ENCODE assay signal across 2 cellular contexts in the genomic region with DNA sequence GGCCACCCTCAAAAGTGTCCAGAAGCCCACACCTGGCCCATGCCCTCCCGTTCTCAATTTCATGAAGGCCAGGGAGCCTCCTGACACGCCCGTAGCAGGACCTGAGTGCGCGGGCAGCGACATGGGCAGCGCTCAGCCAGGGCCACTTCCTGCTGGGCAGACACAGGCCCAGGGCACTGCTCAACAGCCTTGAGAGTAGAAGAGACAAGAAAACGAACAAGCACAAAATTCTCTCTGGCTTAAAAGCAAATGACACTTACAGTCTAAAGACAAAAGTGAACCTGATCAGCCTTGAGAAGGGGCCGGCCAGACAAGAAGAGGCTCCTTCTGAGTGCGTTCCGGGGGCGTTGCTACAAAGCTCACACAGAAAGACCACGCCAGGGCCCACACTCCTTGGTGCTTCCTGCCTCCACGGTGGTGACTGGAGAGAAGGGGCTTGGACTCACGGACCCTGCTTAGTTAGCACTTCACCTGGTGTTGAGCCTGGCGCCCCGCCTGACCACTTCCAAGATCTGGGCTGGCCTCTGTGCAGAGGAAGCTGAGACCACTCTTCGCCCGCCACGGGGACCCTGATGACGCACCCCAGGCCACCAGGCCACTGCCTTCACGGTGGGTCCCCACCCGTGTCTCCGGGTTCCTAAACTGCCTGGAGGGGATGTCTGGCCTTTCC.
TF ChIP-seq lines count a peak whose summit lies in the region.

No MANE protein-coding gene starts in this region.

TF ChIP-seq in GM12878, 131 proteins besides CTCF, POLR2A, EP300 and RAD21:
- TF ChIP-seq, protein P1, sequence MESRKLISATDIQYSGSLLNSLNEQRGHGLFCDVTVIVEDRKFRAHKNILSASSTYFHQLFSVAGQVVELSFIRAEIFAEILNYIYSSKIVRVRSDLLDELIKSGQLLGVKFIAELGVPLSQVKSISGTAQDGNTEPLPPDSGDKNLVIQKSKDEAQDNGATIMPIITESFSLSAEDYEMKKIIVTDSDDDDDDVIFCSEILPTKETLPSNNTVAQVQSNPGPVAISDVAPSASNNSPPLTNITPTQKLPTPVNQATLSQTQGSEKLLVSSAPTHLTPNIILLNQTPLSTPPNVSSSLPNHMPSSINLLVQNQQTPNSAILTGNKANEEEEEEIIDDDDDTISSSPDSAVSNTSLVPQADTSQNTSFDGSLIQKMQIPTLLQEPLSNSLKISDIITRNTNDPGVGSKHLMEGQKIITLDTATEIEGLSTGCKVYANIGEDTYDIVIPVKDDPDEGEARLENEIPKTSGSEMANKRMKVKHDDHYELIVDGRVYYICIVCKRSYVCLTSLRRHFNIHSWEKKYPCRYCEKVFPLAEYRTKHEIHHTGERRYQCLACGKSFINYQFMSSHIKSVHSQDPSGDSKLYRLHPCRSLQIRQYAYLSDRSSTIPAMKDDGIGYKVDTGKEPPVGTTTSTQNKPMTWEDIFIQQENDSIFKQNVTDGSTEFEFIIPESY (IDR thresholded peaks at IDR 0.05): peak; percentile 56; the same call in 1 of the 2 replicates
- TF ChIP-seq GATAD2B (conservative IDR thresholded peaks at IDR 0.05; ENCODE audit: low read depth) (no peak), IRF3 (IDR thresholded peaks at IDR 0.05) (no peak)
- TF ChIP-seq, protein P2, sequence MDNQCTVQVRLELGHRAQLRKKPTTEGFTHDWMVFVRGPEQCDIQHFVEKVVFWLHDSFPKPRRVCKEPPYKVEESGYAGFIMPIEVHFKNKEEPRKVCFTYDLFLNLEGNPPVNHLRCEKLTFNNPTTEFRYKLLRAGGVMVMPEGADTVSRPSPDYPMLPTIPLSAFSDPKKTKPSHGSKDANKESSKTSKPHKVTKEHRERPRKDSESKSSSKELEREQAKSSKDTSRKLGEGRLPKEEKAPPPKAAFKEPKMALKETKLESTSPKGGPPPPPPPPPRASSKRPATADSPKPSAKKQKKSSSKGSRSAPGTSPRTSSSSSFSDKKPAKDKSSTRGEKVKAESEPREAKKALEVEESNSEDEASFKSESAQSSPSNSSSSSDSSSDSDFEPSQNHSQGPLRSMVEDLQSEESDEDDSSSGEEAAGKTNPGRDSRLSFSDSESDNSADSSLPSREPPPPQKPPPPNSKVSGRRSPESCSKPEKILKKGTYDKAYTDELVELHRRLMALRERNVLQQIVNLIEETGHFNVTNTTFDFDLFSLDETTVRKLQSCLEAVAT (IDR thresholded peaks at IDR 0.05): 0 out of 2 replicates have a peak, but pooled peaks have one; percentile 18

TF ChIP-seq in liver, 16 proteins besides CTCF, POLR2A, EP300 and RAD21:
- TF ChIP-seq, protein P3, sequence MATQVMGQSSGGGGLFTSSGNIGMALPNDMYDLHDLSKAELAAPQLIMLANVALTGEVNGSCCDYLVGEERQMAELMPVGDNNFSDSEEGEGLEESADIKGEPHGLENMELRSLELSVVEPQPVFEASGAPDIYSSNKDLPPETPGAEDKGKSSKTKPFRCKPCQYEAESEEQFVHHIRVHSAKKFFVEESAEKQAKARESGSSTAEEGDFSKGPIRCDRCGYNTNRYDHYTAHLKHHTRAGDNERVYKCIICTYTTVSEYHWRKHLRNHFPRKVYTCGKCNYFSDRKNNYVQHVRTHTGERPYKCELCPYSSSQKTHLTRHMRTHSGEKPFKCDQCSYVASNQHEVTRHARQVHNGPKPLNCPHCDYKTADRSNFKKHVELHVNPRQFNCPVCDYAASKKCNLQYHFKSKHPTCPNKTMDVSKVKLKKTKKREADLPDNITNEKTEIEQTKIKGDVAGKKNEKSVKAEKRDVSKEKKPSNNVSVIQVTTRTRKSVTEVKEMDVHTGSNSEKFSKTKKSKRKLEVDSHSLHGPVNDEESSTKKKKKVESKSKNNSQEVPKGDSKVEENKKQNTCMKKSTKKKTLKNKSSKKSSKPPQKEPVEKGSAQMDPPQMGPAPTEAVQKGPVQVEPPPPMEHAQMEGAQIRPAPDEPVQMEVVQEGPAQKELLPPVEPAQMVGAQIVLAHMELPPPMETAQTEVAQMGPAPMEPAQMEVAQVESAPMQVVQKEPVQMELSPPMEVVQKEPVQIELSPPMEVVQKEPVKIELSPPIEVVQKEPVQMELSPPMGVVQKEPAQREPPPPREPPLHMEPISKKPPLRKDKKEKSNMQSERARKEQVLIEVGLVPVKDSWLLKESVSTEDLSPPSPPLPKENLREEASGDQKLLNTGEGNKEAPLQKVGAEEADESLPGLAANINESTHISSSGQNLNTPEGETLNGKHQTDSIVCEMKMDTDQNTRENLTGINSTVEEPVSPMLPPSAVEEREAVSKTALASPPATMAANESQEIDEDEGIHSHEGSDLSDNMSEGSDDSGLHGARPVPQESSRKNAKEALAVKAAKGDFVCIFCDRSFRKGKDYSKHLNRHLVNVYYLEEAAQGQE (IDR thresholded peaks at IDR 0.05): peak; percentile 44
- no peak for TF ChIP-seq HNF4G (IDR thresholded peaks at IDR 0.05)
TF ChIP-seq in liver: peak in this region for 1.
